In genomic region chr12:70785896-70786295, GRCh38 we compare ENCODE assay signal across 15 cellular contexts.
DNase-seq lines count a peak whose midpoint lies in the region; TF ChIP-seq lines count a peak whose summit lies in the region.
"Had no signal": no experiment of that assay in that cellular context is flagged by ENCODE, and none has a peak within 500 bp of the region (broad histone marks: within the 10 kb centered on the region; RNA-seq: fewer than 3 reads in every experiment).

No MANE protein-coding gene starts in this region.

- H2AFZ ChIP-seq in H9 (ENCODE audit: low read length), result peak overlapping the region; percentile 78
- peak overlapping the region; percentile 66 for H2AFZ ChIP-seq in neural progenitor cell (replicated peaks)

- TF ChIP-seq CTCF in H9 (conservative IDR thresholded peaks at IDR 0.05), result no peak
- TF ChIP-seq CTCF in neural progenitor cell (IDR thresholded peaks at IDR 0.05), result no peak

- H3K23ac ChIP-seq in H9 (ENCODE audit: insufficient read length, low read depth, low read length), result no peak overlapping the region

- H3K4me1 Mint-ChIP-seq in H9 (peaks cover 5 to 8% of the 10 kb centered on the region in 2 experiments), neural progenitor cell (peaks cover 2% of the 10 kb centered on the region)

- no peak for DNase-seq in H9
- DNase-seq in cerebellar cortex (ENCODE audit: low spot score), result peak; percentile 55
- no peak for DNase-seq in neural progenitor cell (ENCODE audit: low spot score)
- DNase-seq in DMS153 treated with DMSO at 0.1 percent for 48 hours (lab: John Stamatoyannopoulos, UW; ENCODE audit: unreplicated experiment), result no peak
- no peak for DNase-seq in cardiac septum (ENCODE audit: low spot score)
- no peak for DNase-seq in RKO (ENCODE audit: low spot score)
- DNase-seq: AML-193; CD4-positive, alpha-beta T cell; DMS79 treated with DMSO at 0.1 percent for 48 hours; EL; GDM1; IMR-90; KBM-7 had no signal

- no peak overlapping the region for H3K18ac ChIP-seq in H9 (ENCODE audit: insufficient read length, low read depth, low read length)

- H4K5ac ChIP-seq in H9 (ENCODE audit: insufficient read length, low read depth, low read length), result no peak overlapping the region

- no peaks in the 10 kb centered on the region for H3K79me2 ChIP-seq in H9 (ENCODE audit: insufficient read depth, low read length)
- no peaks in the 10 kb centered on the region for H3K79me2 ChIP-seq in neural progenitor cell (ENCODE audit: low read depth)

- H3K23me2 ChIP-seq in H9 (ENCODE audit: insufficient read length, low read depth, low read length, poor library complexity, severe bottlenecking), result no peaks in the 10 kb centered on the region

- H3K27me3 Mint-ChIP-seq in H9 (ENCODE audit: low read depth), result no peaks in the 10 kb centered on the region
- H3K27me3 Mint-ChIP-seq in neural progenitor cell (ENCODE audit: insufficient read depth, low read depth), result no peaks in the 10 kb centered on the region
- H3K27me3 Mint-ChIP-seq: CD4-positive, alpha-beta T cell had no signal

- H2AK5ac ChIP-seq in H9 (ENCODE audit: insufficient read length, low read length), result no peak overlapping the region

- H3K14ac ChIP-seq in H9 (ENCODE audit: insufficient read depth, low read length), result no peak overlapping the region

- H3K4ac ChIP-seq in H9 (ENCODE audit: low read depth, low read length), result no peak overlapping the region

- no peak overlapping the region for H2BK20ac ChIP-seq in H9 (ENCODE audit: low read depth, low read length, poor library complexity, severe bottlenecking)

- H2BK5ac ChIP-seq in H9 (ENCODE audit: insufficient read length, low read length), result no peak overlapping the region

- no peak overlapping the region for H2BK120ac ChIP-seq in H9 (ENCODE audit: low read depth, low read length, poor library complexity, severe bottlenecking)

- H4K91ac ChIP-seq in H9 (ENCODE audit: insufficient read length, low read depth, low read length), result no peak overlapping the region

- no peaks in the 10 kb centered on the region for H4K20me1 ChIP-seq in BLaER1
- H4K20me1 ChIP-seq in H9 (ENCODE audit: control insufficient read depth, insufficient read depth, insufficient read length), result no peaks in the 10 kb centered on the region
- no peaks in the 10 kb centered on the region for H4K20me1 ChIP-seq in neural progenitor cell (ENCODE audit: low read depth)

- H3K27ac Mint-ChIP-seq in H9 (peak overlapping the region; percentile 41 to 65 (median 46); a peak in 4 of 7 replicates), neural progenitor cell (no peak overlapping the region)
- H3K27ac Mint-ChIP-seq: CD4-positive, alpha-beta T cell had no signal

- no peaks in the 10 kb centered on the region for H3K27me3 ChIP-seq in BLaER1
- no peaks in the 10 kb centered on the region for H3K27me3 ChIP-seq in H9 (ENCODE audit: insufficient read depth, low read length)
- no peaks in the 10 kb centered on the region for H3K27me3 ChIP-seq in neural progenitor cell

- H3K56ac ChIP-seq in H9 (ENCODE audit: insufficient read length, low read depth, low read length), result no peak overlapping the region

- H3K4me2 ChIP-seq in BLaER1 (peak overlapping the region; percentile 53), H9 (ENCODE audit: insufficient read depth, insufficient read length, low read length) (no peak overlapping the region), neural progenitor cell (no peak overlapping the region)

- H3K9ac ChIP-seq in BLaER1 (no peak overlapping the region; the same call in 1 of the 2 replicates), H9 (ENCODE audit: extremely low read depth, insufficient read length, low read length) (no peak overlapping the region), neural progenitor cell (no peak overlapping the region)

- intact Hi-C loops in cardiac septum (cut with DNase I), result no loop called here

- no peak overlapping the region for H2BK12ac ChIP-seq in H9 (ENCODE audit: insufficient read length, low read depth, low read length)

- peaks cover 71% of the 10 kb centered on the region for H3K4me1 ChIP-seq in BLaER1
- no peaks in the 10 kb centered on the region for H3K4me1 ChIP-seq in H9 (ENCODE audit: insufficient read depth, low read length)
- no peaks in the 10 kb centered on the region for H3K4me1 ChIP-seq in neural progenitor cell

- H3K9me3 Mint-ChIP-seq in H9 (peaks cover 0 to 7% of the 10 kb centered on the region in 2 experiments; a peak in 4 of 5 replicates), neural progenitor cell (peaks cover 7% of the 10 kb centered on the region)
- H3K9me3 Mint-ChIP-seq: CD4-positive, alpha-beta T cell had no signal

- H3K27ac ChIP-seq in BLaER1 (no peak overlapping the region; the same call in 1 of the 2 replicates), H9 (ENCODE audit: insufficient read length, low read depth, low read length) (no peak overlapping the region), neural progenitor cell (no peak overlapping the region)
- H3K27ac ChIP-seq: 22Rv1 had no signal

- H3K4me3 ChIP-seq in BLaER1 (no peak overlapping the region), neural progenitor cell (no peak overlapping the region)

- H4K8ac ChIP-seq in H9 (replicated peaks; ENCODE audit: insufficient read length, low read depth, low read length), result no peak overlapping the region

- H3K9me3 ChIP-seq in BLaER1 (peaks cover 18% of the 10 kb centered on the region), H9 (ENCODE audit: control insufficient read depth, low read depth, low read length) (no peaks in the 10 kb centered on the region), neural progenitor cell (ENCODE audit: low read depth) (no peaks in the 10 kb centered on the region)

- H3T11ph ChIP-seq in H9 (ENCODE audit: low read length), result no peak overlapping the region

- H3K36me3 ChIP-seq in BLaER1, result peaks cover 8% of the 10 kb centered on the region; the same call in 1 of the 2 replicates
- H3K36me3 ChIP-seq in neural progenitor cell, result no peaks in the 10 kb centered on the region

- no peak overlapping the region for H3K4me3 Mint-ChIP-seq in H9
- no peak overlapping the region for H3K4me3 Mint-ChIP-seq in neural progenitor cell
- H3K4me3 Mint-ChIP-seq: CD4-positive, alpha-beta T cell had no signal

- WGBS in H9 (ENCODE audit: extremely low coverage, insufficient read length, low lambda C conversion rate), result no CpG with 5 or more reads among the region's 2 CpGs

- no peak overlapping the region for H2BK15ac ChIP-seq in H9 (ENCODE audit: low read depth, low read length)

- peaks cover 0 to 6% (median 2%) of the 10 kb centered on the region in 3 experiments; a peak in 2 of 7 replicates for H3K36me3 Mint-ChIP-seq in H9 (ENCODE audit: insufficient read depth in 1 of 3, low read depth in 3 of 3)
- H3K36me3 Mint-ChIP-seq in neural progenitor cell, result no peaks in the 10 kb centered on the region

- H3K79me1 ChIP-seq in H9 (ENCODE audit: insufficient read depth, low read depth, low read length, poor library complexity, severe bottlenecking), result no peaks in the 10 kb centered on the region

- H3F3A ChIP-seq in neural progenitor cell (ENCODE audit: low read depth), result no peaks in the 10 kb centered on the region
